In the genomic region with DNA sequence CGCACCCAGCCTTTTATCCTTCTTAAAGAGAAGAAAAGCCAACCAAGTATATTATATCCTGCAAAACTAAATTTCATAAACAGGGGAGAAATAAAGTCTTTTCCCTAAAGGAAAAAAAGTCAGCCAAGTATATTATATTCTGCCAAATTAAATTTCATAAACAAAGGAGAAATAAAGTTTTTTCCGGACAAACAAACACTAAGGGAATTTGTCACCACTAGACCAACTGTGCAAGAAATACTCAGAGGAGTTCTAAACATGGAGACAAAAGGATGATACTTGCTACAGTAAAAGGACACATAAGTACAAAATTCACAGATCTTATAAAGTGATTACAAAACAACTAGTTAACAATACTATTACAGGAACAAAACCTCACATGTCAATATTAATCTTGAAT, we compare ENCODE assay signal across 32 cellular contexts. TPM values are rescaled to one million over a fixed set of nuclear protein-coding genes. Genes with fewer than 3 reads are reported as not detected.
"Had no signal": no experiment of that assay in that cellular context is flagged by ENCODE, and none has a peak within 500 bp of the region (broad histone marks: within the 10 kb centered on the region; RNA-seq: fewer than 3 reads in every experiment).

No MANE protein-coding gene starts in this region.

- H3K36me3 ChIP-seq: ascending aorta, cardiac muscle cell had no signal

- ATAC-seq: activated CD8-positive, alpha-beta memory T cell treated with anti-CD3 and anti-CD28 coated beads, Interleukin-2, amount 10 ng/mL, durations not matched to agents 7 days and 5 days; activated CD8-positive, alpha-beta T cell treated with anti-CD3 and anti-CD28 coated beads, Interleukin-2, amount 10 ng/mL, durations not matched to agents 7 days and 5 days; activated naive CD8-positive, alpha-beta T cell treated with anti-CD3 and anti-CD28 coated beads, Interleukin-2, amount 50 U/mL, for 24 hours had no signal

- FAIRE-seq: bronchial epithelial cell, TTC549 had no signal

- H3K27me3 ChIP-seq: ascending aorta, cardiac muscle cell had no signal

- DNase-seq: activated B cell treated with CpG ODN at 0.5 μM for 24 hours; activated CD4-positive, alpha-beta memory T cell treated with anti-CD3 and anti-CD28 coated beads, Interleukin-2, amount 10 ng/mL, durations not matched to agents 7 days and 5 days; activated CD4-positive, alpha-beta T cell treated with anti-CD3 and anti-CD28 coated beads for 4 hours; activated CD4-positive, alpha-beta T cell treated with anti-CD3 and anti-CD28 coated beads, Interleukin-2, amount 10 ng/mL, durations not matched to agents 24 days and 14 days; activated CD4-positive, alpha-beta T cell treated with anti-CD3 and anti-CD28 coated beads, Interleukin-2, amount 50 U/mL, for 1 hour; activated CD4-positive, alpha-beta T cell treated with anti-CD3 and anti-CD28 coated beads, Interleukin-2, amount 50 U/mL, for 4 hours; activated CD4-positive, CD25-positive, alpha-beta regulatory T cell treated with anti-CD3 and anti-CD28 coated beads, Interleukin-2, amount 50 U/mL, for 72 hours; activated CD8-positive, alpha-beta memory T cell treated with anti-CD3 and anti-CD28 coated beads for 24 hours; activated CD8-positive, alpha-beta memory T cell treated with anti-CD3 and anti-CD28 coated beads, Interleukin-2, amount 10 ng/mL, durations not matched to agents 7 days and 5 days; activated CD8-positive, alpha-beta memory T cell treated with anti-CD3 and anti-CD28 coated beads, Interleukin-2, amount 50 U/mL, for 48 hours; activated CD8-positive, alpha-beta T cell treated with anti-CD3 and anti-CD28 coated beads, Interleukin-2, amount 10 ng/mL, durations not matched to agents 7 days and 5 days; activated effector memory CD4-positive, alpha-beta T cell treated with Interleukin-2 at 50 U/mL for 16 hours; activated gamma-delta T cell; activated naive CD4-positive, alpha-beta T cell treated with anti-CD3 and anti-CD28 coated beads for 36 hours; activated naive CD4-positive, alpha-beta T cell treated with anti-CD3 and anti-CD28 coated beads, Interleukin-2, amount 50 U/mL, for 16 hours; activated naive CD8-positive, alpha-beta T cell treated with anti-CD3 and anti-CD28 coated beads, Interleukin-2, amount 10 ng/mL, durations not matched to agents 7 days and 5 days; activated naive CD8-positive, alpha-beta T cell treated with anti-CD3 and anti-CD28 coated beads, Interleukin-2, amount 50 U/mL, for 24 hours; activated T-cell treated with anti-CD3 and anti-CD28 coated beads, Interleukin-2, amount 50 U/mL, for 24 hours; activated T-cell treated with anti-CD3 and anti-CD28 coated beads, Interleukin-2, amount 50 U/mL, for 48 hours; amygdala; anterior cingulate cortex; caudate nucleus; T-helper 1 cell; T-helper 2 cell; T-helper 9 cell had no signal

- H3K4me3 ChIP-seq: ascending aorta, cardiac muscle cell had no signal

- H3K27ac ChIP-seq: ascending aorta, cardiac muscle cell, VCaP had no signal

- H3K4me1 ChIP-seq: ascending aorta had no signal

RNA-seq across cellular contexts. Expression of a gene that starts 14.4 kb away (rescaled TPM):
- total RNA-seq: activated B cell treated with CpG ODN at 0.5 μM for 24 hours; activated CD4-positive, alpha-beta memory T cell treated with anti-CD3 and anti-CD28 coated beads, Interleukin-2, amount 10 ng/mL, durations not matched to agents 7 days and 5 days; activated CD4-positive, alpha-beta T cell treated with anti-CD3 and anti-CD28 coated beads, Interleukin-2, amount 10 ng/mL, durations not matched to agents 24 days and 14 days; activated CD8-positive, alpha-beta memory T cell treated with anti-CD3 and anti-CD28 coated beads, Interleukin-2, amount 10 ng/mL, durations not matched to agents 7 days and 5 days; activated CD8-positive, alpha-beta T cell treated with anti-CD3 and anti-CD28 coated beads, Interleukin-2, amount 10 ng/mL, durations not matched to agents 7 days and 5 days; activated naive CD4-positive, alpha-beta T cell treated with anti-CD3 and anti-CD28 coated beads for 36 hours; activated naive CD8-positive, alpha-beta T cell treated with anti-CD3 and anti-CD28 coated beads, Interleukin-2, amount 10 ng/mL, durations not matched to agents 7 days and 5 days; activated T-helper 2 cell treated with anti-CD3 and anti-CD28 coated beads, Interferon-gamma antibody, Interleukin-2, Interleukin-4, amounts not matched to agents 10 μg/mL and 5 μg/mL and 100 μg/mL, durations not matched to agents 14 hours and 24 hours and 36 hours; ascending aorta; cardiac muscle cell; cerebellum had no signal
- polyA plus RNA-seq: cardiac muscle cell had no signal

RNA-seq across cellular contexts. Expression of a gene that starts 31.9 kb away (rescaled TPM):
- total RNA-seq: activated B cell treated with CpG ODN at 0.5 μM for 24 hours; activated CD4-positive, alpha-beta T cell treated with anti-CD3 and anti-CD28 coated beads, Interleukin-2, amount 10 ng/mL, durations not matched to agents 24 days and 14 days; activated CD8-positive, alpha-beta T cell treated with anti-CD3 and anti-CD28 coated beads, Interleukin-2, amount 10 ng/mL, durations not matched to agents 7 days and 5 days; activated naive CD4-positive, alpha-beta T cell treated with anti-CD3 and anti-CD28 coated beads for 36 hours; activated naive CD8-positive, alpha-beta T cell treated with anti-CD3 and anti-CD28 coated beads, Interleukin-2, amount 10 ng/mL, durations not matched to agents 7 days and 5 days; activated T-helper 2 cell treated with anti-CD3 and anti-CD28 coated beads, Interferon-gamma antibody, Interleukin-2, Interleukin-4, amounts not matched to agents 10 μg/mL and 5 μg/mL and 100 μg/mL, durations not matched to agents 14 hours and 24 hours and 36 hours; bronchial epithelial cell; cardiac muscle cell; cerebellum had no signal
- polyA plus RNA-seq: cardiac muscle cell had no signal

RNA-seq across cellular contexts. Expression of a gene that starts 40.3 kb away (rescaled TPM):
- total RNA-seq: ascending aorta, bronchial epithelial cell, cardiac muscle cell had no signal
- polyA plus RNA-seq: cardiac muscle cell had no signal

RNA-seq across cellular contexts. Expression of a gene that starts 48.3 kb away (rescaled TPM):
- total RNA-seq: activated B cell treated with CpG ODN at 0.5 μM for 24 hours; activated CD4-positive, alpha-beta memory T cell treated with anti-CD3 and anti-CD28 coated beads, Interleukin-2, amount 10 ng/mL, durations not matched to agents 7 days and 5 days; activated CD4-positive, alpha-beta T cell treated with anti-CD3 and anti-CD28 coated beads, Interleukin-2, amount 10 ng/mL, durations not matched to agents 24 days and 14 days; activated CD8-positive, alpha-beta memory T cell treated with anti-CD3 and anti-CD28 coated beads, Interleukin-2, amount 10 ng/mL, durations not matched to agents 7 days and 5 days; activated CD8-positive, alpha-beta T cell treated with anti-CD3 and anti-CD28 coated beads, Interleukin-2, amount 10 ng/mL, durations not matched to agents 7 days and 5 days; activated naive CD4-positive, alpha-beta T cell treated with anti-CD3 and anti-CD28 coated beads for 36 hours; activated naive CD8-positive, alpha-beta T cell treated with anti-CD3 and anti-CD28 coated beads, Interleukin-2, amount 10 ng/mL, durations not matched to agents 7 days and 5 days; activated T-helper 2 cell treated with anti-CD3 and anti-CD28 coated beads, Interferon-gamma antibody, Interleukin-2, Interleukin-4, amounts not matched to agents 10 μg/mL and 5 μg/mL and 100 μg/mL, durations not matched to agents 14 hours and 24 hours and 36 hours; ascending aorta; bronchial epithelial cell; cardiac muscle cell; cerebellum had no signal
- polyA plus RNA-seq: cardiac muscle cell had no signal

RNA-seq across cellular contexts. Expression of a gene that starts 54.0 kb away (rescaled TPM):
- total RNA-seq: ascending aorta, bronchial epithelial cell, cardiac muscle cell had no signal
- polyA plus RNA-seq: cardiac muscle cell had no signal
